1 cellular context compared by ENCODE assay signal in genomic region chr1:235511470-235512240, GRCh38.
TF ChIP-seq lines count a peak whose summit lies in the region.

No MANE protein-coding gene starts in this region.

TF ChIP-seq in Ishikawa, 13 proteins besides CTCF, POLR2A, EP300 and RAD21 (continued from another document):
- TF ChIP-seq TCF12 (IDR thresholded peaks at IDR 0.05; ENCODE audit: low read depth) (no peak), FOXM1 (IDR thresholded peaks at IDR 0.05; ENCODE audit: borderline replicate concordance, low read depth) (no peak), USF1 (IDR thresholded peaks at IDR 0.05) (no peak), NFIC (IDR thresholded peaks at IDR 0.05) (no peak), EGR1 (IDR thresholded peaks at IDR 0.05) (no peak), MAX (IDR thresholded peaks at IDR 0.05) (no peak), CEBPB (IDR thresholded peaks at IDR 0.05) (no peak)
